9 cellular contexts compared by ENCODE assay signal in genomic region chrX:110277609-110278008, GRCh38.
"Had no signal": no experiment of that assay in that cellular context is flagged by ENCODE, and none has a peak within 500 bp of the region (broad histone marks: within the 10 kb centered on the region; RNA-seq: fewer than 3 reads in every experiment).

No MANE protein-coding gene starts in this region.

- ATAC-seq: gastroesophageal sphincter had no signal

- H3K27me3 ChIP-seq: gastroesophageal sphincter, thyroid gland had no signal

- FAIRE-seq: urothelium cell line had no signal

- DNase-seq: activated CD4-positive, alpha-beta T cell treated with anti-CD3 and anti-CD28 coated beads for 4 hours; activated CD8-positive, alpha-beta memory T cell treated with anti-CD3 and anti-CD28 coated beads for 24 hours; activated naive CD4-positive, alpha-beta T cell treated with anti-CD3 and anti-CD28 coated beads, Interleukin-2, amount 50 U/mL, for 16 hours; amniotic stem cell; cerebellar nuclear complex; SW 1271; thyroid gland had no signal

- H3K4me3 ChIP-seq: gastroesophageal sphincter, thyroid gland had no signal

- H3K4me1 ChIP-seq: gastroesophageal sphincter had no signal

- H3K27ac ChIP-seq: gastroesophageal sphincter, thyroid gland had no signal

- H3K9me3 ChIP-seq: gastroesophageal sphincter, thyroid gland had no signal

- H3K36me3 ChIP-seq: gastroesophageal sphincter, thyroid gland had no signal
